In genomic region chr17:59846391-59847165, GRCh38 we compare ENCODE assay signal across 8 cellular contexts. TPM values are rescaled to one million over a fixed set of nuclear protein-coding genes. Genes with fewer than 3 reads are reported as not detected.
DNase-seq lines count a peak whose midpoint lies in the region; ATAC-seq, FAIRE-seq and TF ChIP-seq lines count a peak whose summit lies in the region.

No MANE protein-coding gene starts in this region.

- no peaks in the 10 kb centered on the region for H3K36me3 ChIP-seq in pancreas

- peaks cover 47 to 58% (median 57%) of the 10 kb centered on the region in 3 donors for H3K4me1 ChIP-seq in pancreas

- POLR2A ChIA-PET in CD4-positive, alpha-beta T cell (lab: Charles Lee) = interaction anchor here (1.2 to 4.6 kb wide), 4 partner anchors 8 to 227 kb away, joined by 3 to 36 read pairs (median 6); partner anchors contain the start of gene CLTC

- H3K36me3 Mint-ChIP-seq in CD4-positive, alpha-beta T cell (ENCODE audit: low read depth) = peaks cover 6% of the 10 kb centered on the region
- no peaks in the 10 kb centered on the region for H3K36me3 Mint-ChIP-seq in T-helper 17 cell (ENCODE audit: low read depth)

- no peak for TF ChIP-seq CTCF in CD4-positive, alpha-beta T cell (IDR thresholded peaks at IDR 0.05)
- no peak for TF ChIP-seq CTCF in pancreas (IDR thresholded peaks at IDR 0.05)

- CTCF ChIA-PET in CD4-positive, alpha-beta T cell (lab: Charles Lee) = interaction anchor here (0.8 to 1.4 kb wide), 3 partner anchors 13 to 93 kb away, joined by 3 to 5 read pairs (median 4); no protein-coding TSS in a partner anchor

- peak overlapping the region; percentile 20 for H3K4me3 Mint-ChIP-seq in CD4-positive, alpha-beta T cell
- peak overlapping the region; percentile 55 for H3K4me3 Mint-ChIP-seq in T-helper 17 cell

- no peak for DNase-seq in CD4-positive, alpha-beta T cell
- peak; percentile 64 for DNase-seq in HPDE6-E6E7 (ENCODE audit: extremely low spot score)
- no peak for DNase-seq in T-helper 17 cell
- DNase-seq in fibroblast of gingiva (ENCODE audit: low read depth) = peak; percentile 94
- peak in 3 of 6 donors; percentile 54 to 64 (median 58) for DNase-seq in pancreas
- no peak for DNase-seq in stimulated activated CD4-positive, alpha-beta T cell treated with anti-CD3 and anti-CD28 coated beads, Interleukin-1b, Interleukin-23, amount 100 ng/mL, for 48 hours
- no peak for DNase-seq in activated gamma-delta T cell (lab: John Stamatoyannopoulos, UW)

- ATAC-seq in CD4-positive, alpha-beta T cell (ENCODE audit: poor library complexity) = peak; percentile 72
- ATAC-seq in GM19025 (IDR thresholded peaks at IDR 0.05; ENCODE audit: low read depth, unreplicated experiment) = peak; percentile 36
- ATAC-seq in T-helper 17 cell = peak; percentile 78
- peak; percentile 47 to 59 (median 54) for ATAC-seq in pancreas

- intact Hi-C loops in CD4-positive, alpha-beta T cell (cut with DNase I, micrococcal nuclease) = no loop called here
- intact Hi-C loops in pancreas (cut with DNase I) = no loop called here

- no peaks in the 10 kb centered on the region for H3K9me3 Mint-ChIP-seq in CD4-positive, alpha-beta T cell

- H3K4me3 ChIP-seq in pancreas = peak overlapping the region in 1 of 4 donors; percentile 6

- peak overlapping the region; percentile 86 for H3K27ac Mint-ChIP-seq in CD4-positive, alpha-beta T cell
- peak overlapping the region; percentile 99 for H3K27ac Mint-ChIP-seq in T-helper 17 cell

- WGBS in pancreas, 2 donors = 23 to 26% methylated on average over 7 of the region's 7 CpGs

- peaks cover 62% of the 10 kb centered on the region for H3K4me1 Mint-ChIP-seq in CD4-positive, alpha-beta T cell (ENCODE audit: low read depth)
- peaks cover 43% of the 10 kb centered on the region for H3K4me1 Mint-ChIP-seq in T-helper 17 cell

- no peaks in the 10 kb centered on the region for H3K27me3 Mint-ChIP-seq in CD4-positive, alpha-beta T cell
- no peaks in the 10 kb centered on the region for H3K27me3 Mint-ChIP-seq in T-helper 17 cell

- H3K27me3 ChIP-seq in CD4-positive, alpha-beta T cell (ENCODE audit: control insufficient read depth, insufficient read depth, low read length) = no peaks in the 10 kb centered on the region
- H3K27me3 ChIP-seq in pancreas = no peaks in the 10 kb centered on the region

- no peaks in the 10 kb centered on the region for H3K9me3 ChIP-seq in CD4-positive, alpha-beta T cell (ENCODE audit: control insufficient read depth, low read length)
- H3K9me3 ChIP-seq in T-helper 17 cell (ENCODE audit: control insufficient read depth, low read length, poor library complexity, severe bottlenecking) (no peaks in the 10 kb centered on the region), pancreas (no peaks in the 10 kb centered on the region)

- H3K27ac ChIP-seq in CD4-positive, alpha-beta T cell (ENCODE audit: low read depth, low read length) = peak overlapping the region; percentile 21
- H3K27ac ChIP-seq in pancreas = peak overlapping the region; percentile 75 to 99 (median 85)

- FAIRE-seq in pancreas (lab: Jason Lieb, UNC) = no peak

RNA-seq across cellular contexts. Expression of gene TUBD1, which starts 46.2 kb away (rescaled TPM):
- total RNA-seq in CD4-positive, alpha-beta T cell = 1 to 10 TPM; 7.3 to 9.4 TPM
- total RNA-seq in T-helper 17 cell = 1 to 10 TPM; 6.3 to 8.6 TPM
- 1 to 10 TPM; 3.4 to 8.5 (median 6.4) TPM for total RNA-seq in pancreas
- 1 to 10 TPM; 6.7 to 8.4 TPM for polyA plus RNA-seq in pancreas

RNA-seq across cellular contexts. Expression of gene RPS6KB1, which starts 46.3 kb away (rescaled TPM):
- total RNA-seq in CD4-positive, alpha-beta T cell = 100 to 1,000 TPM; 129 to 135 TPM
- total RNA-seq in T-helper 17 cell = 100 to 1,000 TPM in 1 of 2 donors, 10 to 100 TPM in 1; 86.6 to 105 TPM
- total RNA-seq in pancreas = 10 to 100 TPM; 19.2 to 24.5 (median 21.3) TPM
- 10 to 100 TPM in 1 of 2 donors, 1 to 10 TPM in 1; 10.0 to 12.3 TPM for polyA plus RNA-seq in pancreas

Comparison
In these comparisons a context has a peak if more than half of its experiments do, and no peak if none do; other contexts are left out.
1. DNase-seq: peak in HPDE6-E6E7 (single experiment) and fibroblast of gingiva (single experiment); none in CD4-positive, alpha-beta T cell (0 of 10), T-helper 17 cell (0 of 3), stimulated activated CD4-positive, alpha-beta T cell treated with anti-CD3 and anti-CD28 coated beads, Interleukin-1b, Interleukin-23, amount 100 ng/mL, for 48 hours (single experiment) and activated gamma-delta T cell (single experiment).
2. Peak in every context shown above with its lines, with median percentiles within 50 percentile points of each other: ATAC-seq.